In genomic region chr2:12688898-12689297, GRCh38 we compare ENCODE assay signal across 34 cellular contexts.
"Had no signal": no experiment of that assay in that cellular context is flagged by ENCODE, and none has a peak within 500 bp of the region (broad histone marks: within the 10 kb centered on the region; RNA-seq: fewer than 3 reads in every experiment).

No MANE protein-coding gene starts in this region.

- H3K27ac ChIP-seq: KMS-11 had no signal

- DNase-seq: Karpas-422, Kasumi-1, KG1, MG63, MM.1S, MV-4-11, NCI-H1048, NCI-H1092 treated with DMSO at 0.1 percent for 48 hours, NCI-H1105, NCI-H1105 treated with DMSO at 0.1 percent for 48 hours, NCI-H1417, NCI-H1417 treated with DMSO at 0.1 percent for 48 hours, NCI-H1436, NCI-H1436 treated with DMSO at 0.1 percent for 48 hours, NCI-H146, NCI-H1694, NCI-H1694 treated with DMSO at 0.1 percent for 48 hours, NCI-H187, NCI-H187 treated with DMSO at 0.1 percent for 48 hours, NCI-H1930, NCI-H2029, NCI-H2029 treated with DMSO at 0.1 percent for 48 hours, NCI-H2081, NCI-H2081 treated with DMSO at 0.1 percent for 48 hours, NCI-H2107, NCI-H2171, NCI-H2171 treated with DMSO at 0.1 percent for 48 hours, NCI-H2227 treated with DMSO at 0.1 percent for 48 hours, NCI-H226, NCI-H345, NCI-H446, NCI-H446 treated with DMSO at 0.1 percent for 48 hours, NCI-H510A had no signal

- H3K36me3 ChIP-seq: MG63 had no signal

- H3K4me3 ChIP-seq: MG63 had no signal
